ENCODE assay signal across 16 cellular contexts in the genomic region with DNA sequence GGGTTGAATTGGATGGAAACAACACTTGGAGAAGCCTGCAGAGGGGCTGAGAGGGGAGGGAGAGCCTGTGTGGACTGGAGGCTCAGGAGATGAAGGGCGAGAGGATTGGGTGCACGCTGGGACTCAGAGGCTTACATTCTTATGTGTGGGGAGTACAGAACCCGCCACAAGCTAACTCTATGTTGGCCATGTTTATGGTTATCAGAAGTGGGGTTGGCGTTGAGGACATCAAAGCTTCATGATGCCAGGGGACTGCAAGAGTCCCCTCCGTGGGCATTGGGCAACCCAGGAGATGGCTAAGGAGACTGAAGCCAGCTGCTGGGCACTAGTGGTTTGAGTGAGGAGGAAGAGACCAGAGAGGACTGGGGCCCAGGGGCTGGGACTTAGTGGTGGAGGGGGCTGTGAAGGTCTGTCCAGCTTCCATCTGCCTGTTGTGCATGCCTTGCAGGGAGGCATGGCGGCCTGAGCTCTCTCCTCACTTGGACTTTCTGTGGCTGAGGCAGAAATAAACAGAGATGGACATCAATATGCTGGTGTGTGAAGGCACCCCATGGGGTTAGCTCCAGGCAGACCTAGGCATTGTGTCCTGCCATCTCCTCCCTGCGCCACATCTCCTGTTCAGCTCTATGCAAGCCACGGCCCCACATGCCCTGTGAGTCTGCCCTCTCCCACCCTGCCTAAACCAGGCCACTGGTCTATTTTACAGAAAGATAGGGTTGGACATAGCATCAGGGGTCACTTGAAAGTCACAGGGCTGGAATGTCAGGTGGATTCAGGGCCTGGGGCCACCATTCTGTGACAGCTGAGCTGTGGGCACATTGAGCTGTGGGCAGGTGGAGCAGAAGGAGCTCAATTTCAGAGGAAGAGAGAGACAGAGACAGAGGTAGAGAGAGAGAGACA.
"Had no signal": no experiment of that assay in that cellular context is flagged by ENCODE, and none has a peak within 500 bp of the region (broad histone marks: within the 10 kb centered on the region; RNA-seq: fewer than 3 reads in every experiment).

No MANE protein-coding gene starts in this region.

- H3K27ac ChIP-seq: hepatocyte, neutrophil, ovary, suprapubic skin, thyroid gland, upper lobe of left lung, vagina had no signal

- H3K4me3 ChIP-seq: hepatocyte, mucosa of descending colon, ovary, suprapubic skin, thyroid gland, upper lobe of left lung, vagina had no signal

- H3K4me1 ChIP-seq: suprapubic skin, thyroid gland, upper lobe of left lung, vagina had no signal

- DNase-seq: erythroblast; foreskin melanocyte; mucosa of descending colon; naive thymus-derived CD8-positive, alpha-beta T cell; ovary; right cardiac atrium; stimulated activated CD4-positive, alpha-beta T cell treated with anti-CD3 and anti-CD28 coated beads, Interleukin-4, amount 100 ng/mL, for 1 hour; stimulated activated CD8-positive, alpha-beta memory T cell treated with anti-CD3 and anti-CD28 coated beads, Interleukin-4, amount 100 ng/mL, for 48 hours; stimulated activated naive CD8-positive, alpha-beta T cell treated with anti-CD3 and anti-CD28 coated beads, Interleukin-15, Interleukin-2, amounts not matched to agents 100 U/mL and 50 U/mL, for 24 hours; thyroid gland; upper lobe of left lung had no signal

- ATAC-seq: mucosa of descending colon; naive thymus-derived CD8-positive, alpha-beta T cell; right cardiac atrium; stimulated activated effector memory CD8-positive, alpha-beta T cell treated with anti-CD3 and anti-CD28 coated beads, Interleukin-12 subunit alpha, Interleukin-12 subunit beta, amount 100 ng/mL, for 72 hours; stimulated activated naive CD8-positive, alpha-beta T cell treated with anti-CD3 and anti-CD28 coated beads, Interleukin-15, Interleukin-2, amounts not matched to agents 100 U/mL and 50 U/mL, for 24 hours had no signal

- H3K9me3 ChIP-seq: mucosa of descending colon, neutrophil, ovary, suprapubic skin, thyroid gland, upper lobe of left lung, vagina had no signal

- H3K27me3 ChIP-seq: hepatocyte, neutrophil, ovary, thyroid gland, upper lobe of left lung, vagina had no signal

- H3K36me3 ChIP-seq: neutrophil, ovary, suprapubic skin, thyroid gland, upper lobe of left lung, vagina had no signal
